In genomic region chr22:30228509-30229359, GRCh38 we compare ENCODE assay signal across 15 cellular contexts. TPM values are rescaled to one million over a fixed set of nuclear protein-coding genes. Genes with fewer than 3 reads are reported as not detected.
A peak's percentile ranks its signal among the peaks of the same experiment; 100 is the strongest.
DNase-seq lines count a peak whose midpoint lies in the region; ATAC-seq, FAIRE-seq and TF ChIP-seq lines count a peak whose summit lies in the region.
"Had no signal": no experiment of that assay in that cellular context is flagged by ENCODE, and none has a peak within 500 bp of the region (broad histone marks: within the 10 kb centered on the region; RNA-seq: fewer than 3 reads in every experiment).

No MANE protein-coding gene starts in this region.

- no peak for TF ChIP-seq POLR2A in HepG2 (IDR thresholded peaks at IDR 0.05; ENCODE audit: insufficient read depth in 1 of 2, low read depth in 2 of 2, low read length in 2 of 2)
- no peak for TF ChIP-seq POLR2A in thyroid gland (IDR thresholded peaks at IDR 0.05)

- H3K9me3 ChIP-seq in HEK293 (ENCODE audit: control insufficient read depth, insufficient read depth, low read depth, low read length) (no peaks in the 10 kb centered on the region), adipocyte (ENCODE audit: control insufficient read depth, low read length) (peaks cover 8% of the 10 kb centered on the region), HepG2 (ENCODE audit: low read length) (no peaks in the 10 kb centered on the region), endodermal cell (ENCODE audit: control insufficient read depth, low read length) (no peaks in the 10 kb centered on the region), thyroid gland (no peaks in the 10 kb centered on the region)

- no peak for TF ChIP-seq EP300 in HepG2 (IDR thresholded peaks at IDR 0.05; ENCODE audit: low read depth in 2 of 2, low read length in 2 of 2)
- TF ChIP-seq EP300 in HepG2 (CRISPR knock-in tag; IDR thresholded peaks at IDR 0.05; ENCODE audit: borderline replicate concordance), result no peak

- H3K27me3 Mint-ChIP-seq in endodermal cell (ENCODE audit: insufficient read depth), result peaks cover 2% of the 10 kb centered on the region

- peak; percentile 91 for DNase-seq in Caki2 (ENCODE audit: low read depth)
- DNase-seq in adipocyte (ENCODE audit: low read depth), result peak; percentile 49
- no peak for DNase-seq in HepG2 (ENCODE audit: low spot score)
- no peak for DNase-seq in endodermal cell
- no peak for DNase-seq in activated CD4-positive, alpha-beta T cell treated with anti-CD3 and anti-CD28 coated beads, Interleukin-2, amount 50 U/mL, for 48 hours
- no peak for DNase-seq in thyroid gland
- no peak for DNase-seq in epidermal melanocyte (ENCODE audit: insufficient read length, low spot score)
- DNase-seq: NCI-H2171; nephron progenitor cell; SIG-M5; stimulated activated CD4-positive, alpha-beta T cell treated with anti-CD3 and anti-CD28 coated beads, Interleukin-12 subunit alpha, Interleukin-12 subunit beta, amount 100 ng/mL, for 4 hours; stimulated activated CD8-positive, alpha-beta memory T cell treated with anti-CD3 and anti-CD28 coated beads, Interleukin-4, amount 100 ng/mL, for 48 hours; WERI-Rb-1 had no signal

- H3K4me2 ChIP-seq in HepG2 (ENCODE audit: low read depth, low read length), result no peak overlapping the region; the same call in 1 of the 2 replicates

- no peak overlapping the region for H3K4me3 Mint-ChIP-seq in endodermal cell
- H3K4me3 Mint-ChIP-seq: CD14-positive monocyte, nephron progenitor cell had no signal

- no peak for TF ChIP-seq RAD21 in HepG2 (CRISPR knock-in tag; IDR thresholded peaks at IDR 0.05)

- WGBS in HepG2 (ENCODE audit: low lambda C conversion rate), result 19% methylated on average over 7 of the region's 21 CpGs
- 64 to 80% methylated on average over 6 to 20 of the region's 21 CpGs for WGBS in endodermal cell (ENCODE audit: insufficient coverage in 1 of 2, insufficient read length in 1 of 2), 2 experiments
- 62 to 74% methylated on average over 15 to 20 of the region's 21 CpGs for WGBS in thyroid gland, 2 donors

- in situ Hi-C loops in Caki2 (cut with HindIII; ENCODE audit: low pct_unique_long_range_greater_than_20kb, low sequenced_read_pairs), result no loop called here
- in situ Hi-C loops in HepG2 (cut with HindIII; ENCODE audit: extremely low pct_ligation_motif_present, low pct_unique_long_range_greater_than_20kb), result no loop called here

- no TSS peak for BruUV-seq in HepG2 (replicated peaks; lab: Mats Ljungman, UMichigan)

- H3K36me3 ChIP-seq in HEK293 (ENCODE audit: control insufficient read depth in 2 of 2, insufficient read depth in 1 of 2, low read length in 2 of 2) (no peaks in the 10 kb centered on the region), adipocyte (ENCODE audit: control insufficient read depth, insufficient read depth, low read length, severe bottlenecking) (no peaks in the 10 kb centered on the region), HepG2 (replicated peaks in 1 of 2; ENCODE audit: control insufficient read depth in 1 of 2, insufficient read depth in 2 of 2, low read length in 2 of 2) (no peaks in the 10 kb centered on the region), endodermal cell (ENCODE audit: control insufficient read depth, insufficient read depth, low read length) (no peaks in the 10 kb centered on the region), thyroid gland (no peaks in the 10 kb centered on the region)
- H3K36me3 ChIP-seq: WERI-Rb-1 had no signal

- intact Hi-C loops in HepG2 (cut with micrococcal nuclease; ENCODE audit: unreplicated experiment) (no loop called here), thyroid gland (cut with DNase I) (no loop called here)

- no peak overlapping the region for H3K4me3 ChIP-seq in HEK293 (ENCODE audit: low read depth, low read length)
- no peak overlapping the region for H3K4me3 ChIP-seq in adipocyte (ENCODE audit: low read length)
- no peak overlapping the region for H3K4me3 ChIP-seq in HepG2 (replicated peaks in 1 of 3; ENCODE audit: insufficient read depth in 1 of 3, low read depth in 2 of 3, low read length in 3 of 3)
- no peak overlapping the region for H3K4me3 ChIP-seq in endodermal cell (ENCODE audit: low read length)
- no peak overlapping the region for H3K4me3 ChIP-seq in thyroid gland (replicated peaks in 1 of 3)

- ATAC-seq in HepG2, result no peak

- H3K9me3 Mint-ChIP-seq in endodermal cell, result no peaks in the 10 kb centered on the region

- peaks cover 2% of the 10 kb centered on the region for H3K4me1 Mint-ChIP-seq in endodermal cell
- H3K4me1 Mint-ChIP-seq: CD14-positive monocyte had no signal

- no peak overlapping the region for H3K27ac Mint-ChIP-seq in endodermal cell

- H3K4me1 ChIP-seq in HEK293 (ENCODE audit: control insufficient read depth, insufficient read depth, low read length), result peaks cover 12% of the 10 kb centered on the region
- no peaks in the 10 kb centered on the region for H3K4me1 ChIP-seq in adipocyte (ENCODE audit: control insufficient read depth, insufficient read depth, low read length)
- peaks cover 44% of the 10 kb centered on the region for H3K4me1 ChIP-seq in HepG2 (ENCODE audit: insufficient read depth, low read length)
- no peaks in the 10 kb centered on the region for H3K4me1 ChIP-seq in endodermal cell (ENCODE audit: control insufficient read depth, insufficient read depth, low read length)
- no peaks in the 10 kb centered on the region for H3K4me1 ChIP-seq in thyroid gland

- FAIRE-seq in HepG2 (lab: Jason Lieb, UNC), result no peak

- H3K27ac ChIP-seq in HEK293 (ENCODE audit: extremely low read depth, low read depth, low read length) (no peak overlapping the region), HepG2 (ENCODE audit: extremely low read length, insufficient read depth, low read length) (no peak overlapping the region), endodermal cell (ENCODE audit: low read depth, low read length) (no peak overlapping the region), thyroid gland (no peak overlapping the region)
- H3K27ac ChIP-seq: WERI-Rb-1 had no signal

- no peaks in the 10 kb centered on the region for H3K36me3 Mint-ChIP-seq in endodermal cell (ENCODE audit: low read depth)
- H3K36me3 Mint-ChIP-seq: CD14-positive monocyte had no signal

- no peaks in the 10 kb centered on the region for H3K79me2 ChIP-seq in HepG2 (ENCODE audit: insufficient read depth, low read length)

- no peak overlapping the region for H3K9ac ChIP-seq in adipocyte (ENCODE audit: low read length)
- H3K9ac ChIP-seq in HepG2 (ENCODE audit: insufficient read depth, low read depth, low read length), result no peak overlapping the region
- no peak overlapping the region for H3K9ac ChIP-seq in endodermal cell (ENCODE audit: extremely low read depth, low read length, poor library complexity, severe bottlenecking)

- TF ChIP-seq CTCF in HEK293 (tag by site-specific recombination; IDR thresholded peaks at IDR 0.05), result no peak
- no peak for TF ChIP-seq CTCF in HepG2 (CRISPR knock-in tag; IDR thresholded peaks at IDR 0.05)
- TF ChIP-seq CTCF in endodermal cell (conservative IDR thresholded peaks at IDR 0.05), result no peak
- no peak for TF ChIP-seq CTCF in thyroid gland (IDR thresholded peaks at IDR 0.05)

- H2AFZ ChIP-seq in HepG2 (ENCODE audit: low read length), result no peak overlapping the region

- CTCF ChIA-PET in HEK293 (lab: Yijun Ruan, JAX) (interaction anchor here (0.6 kb wide), 1 partner anchor 67 kb away, joined by 5 read pairs; no protein-coding TSS in a partner anchor), HepG2 (lab: Yijun Ruan, JAX; ENCODE audit: low intra/inter-chr PET ratio, low total read pairs) (no interaction called here)

- H3K27me3 ChIP-seq in adipocyte (replicated peaks; ENCODE audit: control insufficient read depth, insufficient read depth, low read length) (no peaks in the 10 kb centered on the region), HepG2 (ENCODE audit: control insufficient read depth in 1 of 2, insufficient read depth in 2 of 2, low read length in 2 of 2) (peaks cover 14 to 49% of the 10 kb centered on the region in 2 experiments; a peak in 4 of 5 replicates), endodermal cell (ENCODE audit: control insufficient read depth, insufficient read depth, low read length, poor library complexity, severe bottlenecking) (no peaks in the 10 kb centered on the region), thyroid gland (no peaks in the 10 kb centered on the region)

- no peaks in the 10 kb centered on the region for H4K20me1 ChIP-seq in HepG2 (ENCODE audit: insufficient read depth, low read length)

- POLR2A ChIA-PET in HEK293 (lab: Yijun Ruan, JAX), result interaction anchor here (0.7 kb wide), 1 partner anchor 13 kb away, joined by 3 read pairs; no protein-coding TSS in a partner anchor
- POLR2A ChIA-PET in HepG2 (lab: Yijun Ruan, JAX), result no interaction called here

RNA-seq across cellular contexts. Expression of gene LIF, which starts 17.8 kb away (rescaled TPM):
- total RNA-seq in Caki2 (2014; rRNA removed; shearing (Covaris generic); ENCODE audit: low replicate concordance), result 35.7 and 35.8 TPM in 2 replicates
- 1.5 and 3.6 TPM in 2 replicates for total RNA-seq in HepG2 (2016; rRNA removed; fragmentation: Illumina TruSeq; extraction: Trizol)
- total RNA-seq in HepG2 (2016; cell fraction: cytosol; rRNA removed; fragmentation: Illumina TruSeq; extraction: Trizol; ENCODE audit: low read depth), result 0.53 and 1.6 TPM in 2 replicates
- total RNA-seq in HepG2 (2016; cell fraction: insoluble cytoplasmic fraction; rRNA removed; fragmentation: Illumina TruSeq; extraction: Trizol), result 1.7 and 3.2 TPM in 2 replicates
- 2.6 TPM in 2 replicates for total RNA-seq in HepG2 (2016; cell fraction: membrane; rRNA removed; fragmentation: Illumina TruSeq; extraction: Trizol)
- 5.2 and 5.5 TPM in 2 replicates for total RNA-seq in HepG2 (2016; cell fraction: nucleus; rRNA removed; fragmentation: Illumina TruSeq; extraction: Trizol)
- 8.5 and 12.1 TPM in 2 replicates for polyA plus RNA-seq in HepG2 (2011; rRNA removed)
- 3.0 and 4.2 TPM in 2 replicates for polyA plus RNA-seq in HepG2 (2011; cell fraction: cytosol; rRNA removed)
- polyA plus RNA-seq in HepG2 (2011; cell fraction: nucleus; rRNA removed), result 48.8 and 59.2 TPM in 2 replicates
- polyA plus RNA-seq in HepG2 (2012), result 1.4 and 5.2 TPM in 2 replicates
- polyA plus RNA-seq in HepG2 (2016; cell fraction: cytosol; fragmentation: Illumina TruSeq; extraction: Trizol; ENCODE audit: low read depth), result 0.17 and 0.26 TPM in 2 replicates
- polyA plus RNA-seq in HepG2 (2016; cell fraction: insoluble cytoplasmic fraction; fragmentation: Illumina TruSeq; extraction: Trizol; ENCODE audit: low read depth), result 1.1 and 1.3 TPM in 2 replicates
- 0.64 and 0.93 TPM in 2 replicates for polyA plus RNA-seq in HepG2 (2016; cell fraction: membrane; fragmentation: Illumina TruSeq; extraction: Trizol; ENCODE audit: low read depth)
- polyA plus RNA-seq in HepG2 (2016; cell fraction: nucleus; fragmentation: Illumina TruSeq; extraction: Trizol; ENCODE audit: insufficient read depth, low read depth), result 13.6 and 20.3 TPM in 2 replicates
- 11.5 and 35.1 TPM in 2 replicates for polyA minus RNA-seq in HepG2 (2011; rRNA and poly(A)+ RNA removed; ENCODE audit: low replicate concordance)
- 3.8 and 5.5 TPM in 2 replicates for polyA minus RNA-seq in HepG2 (2011; cell fraction: cytosol; rRNA and poly(A)+ RNA removed)
- 4.1 and 7.1 TPM in 2 replicates for polyA minus RNA-seq in HepG2 (2011; cell fraction: nucleus; rRNA and poly(A)+ RNA removed)
- total RNA-seq in endodermal cell, result under 1 TPM; 0.31 to 0.77 TPM
- polyA plus RNA-seq in endodermal cell (2013, experiment 1 of 2), result 0.78 TPM
- polyA plus RNA-seq in endodermal cell (2013, experiment 2 of 2), result 0.87 TPM
- 1 to 10 TPM in 3 of 4 donors, under 1 TPM in 1; 0.89 to 2.6 (median 2.2) TPM for total RNA-seq in thyroid gland
- polyA plus RNA-seq: CD14-positive monocyte had no signal

RNA-seq across cellular contexts. Expression of gene OSM, which starts 37.9 kb away (rescaled TPM):
- not detected in 2 replicates for total RNA-seq in Caki2 (2014; rRNA removed; shearing (Covaris generic); ENCODE audit: low replicate concordance)
- not detected in 2 replicates for total RNA-seq in HepG2 (2016; rRNA removed; fragmentation: Illumina TruSeq; extraction: Trizol)
- total RNA-seq in HepG2 (2016; cell fraction: cytosol; rRNA removed; fragmentation: Illumina TruSeq; extraction: Trizol; ENCODE audit: low read depth), result not detected in 2 replicates
- total RNA-seq in HepG2 (2016; cell fraction: insoluble cytoplasmic fraction; rRNA removed; fragmentation: Illumina TruSeq; extraction: Trizol), result not detected in 2 replicates
- not detected in 2 replicates for total RNA-seq in HepG2 (2016; cell fraction: membrane; rRNA removed; fragmentation: Illumina TruSeq; extraction: Trizol)
- total RNA-seq in HepG2 (2016; cell fraction: nucleus; rRNA removed; fragmentation: Illumina TruSeq; extraction: Trizol), result not detected in 2 replicates
- polyA plus RNA-seq in HepG2 (2011; rRNA removed), result 0.07 TPM in 1 of 2 replicates, not detected in the other
- polyA plus RNA-seq in HepG2 (2011; cell fraction: cytosol; rRNA removed), result 0.05 TPM in 1 of 2 replicates, not detected in the other
- polyA plus RNA-seq in HepG2 (2011; cell fraction: nucleus; rRNA removed), result not detected in 2 replicates
- polyA plus RNA-seq in HepG2 (2012), result 0.07 TPM in 1 of 2 replicates, not detected in the other
- not detected in 2 replicates for polyA plus RNA-seq in HepG2 (2016; cell fraction: cytosol; fragmentation: Illumina TruSeq; extraction: Trizol; ENCODE audit: low read depth)
- polyA plus RNA-seq in HepG2 (2016; cell fraction: insoluble cytoplasmic fraction; fragmentation: Illumina TruSeq; extraction: Trizol; ENCODE audit: low read depth), result not detected in 2 replicates
- polyA plus RNA-seq in HepG2 (2016; cell fraction: membrane; fragmentation: Illumina TruSeq; extraction: Trizol; ENCODE audit: low read depth), result not detected in 2 replicates
- polyA plus RNA-seq in HepG2 (2016; cell fraction: nucleus; fragmentation: Illumina TruSeq; extraction: Trizol; ENCODE audit: insufficient read depth, low read depth), result not detected in 2 replicates
- not detected in 2 replicates for polyA minus RNA-seq in HepG2 (2011; rRNA and poly(A)+ RNA removed; ENCODE audit: low replicate concordance)
- polyA minus RNA-seq in HepG2 (2011; cell fraction: cytosol; rRNA and poly(A)+ RNA removed), result not detected in 2 replicates
- not detected in 2 replicates for polyA minus RNA-seq in HepG2 (2011; cell fraction: nucleus; rRNA and poly(A)+ RNA removed)
- not detected for total RNA-seq in endodermal cell
- polyA plus RNA-seq in endodermal cell (2013, experiment 1 of 2), result not detected
- not detected for polyA plus RNA-seq in endodermal cell (2013, experiment 2 of 2)
- total RNA-seq in thyroid gland, result under 1 TPM in 1 of 4 donors, not detected in 3; 0.40 TPM

Comparison
In these comparisons a context has a peak if more than half of its experiments do, and no peak if none do; other contexts are left out.
1. DNase-seq: peak in Caki2 (single experiment) and adipocyte (single experiment); none in HepG2 (single experiment), endodermal cell (single experiment), activated CD4-positive, alpha-beta T cell treated with anti-CD3 and anti-CD28 coated beads, Interleukin-2, amount 50 U/mL, for 48 hours (0 of 2), thyroid gland (0 of 2) and epidermal melanocyte (single experiment).